In the genomic region with DNA sequence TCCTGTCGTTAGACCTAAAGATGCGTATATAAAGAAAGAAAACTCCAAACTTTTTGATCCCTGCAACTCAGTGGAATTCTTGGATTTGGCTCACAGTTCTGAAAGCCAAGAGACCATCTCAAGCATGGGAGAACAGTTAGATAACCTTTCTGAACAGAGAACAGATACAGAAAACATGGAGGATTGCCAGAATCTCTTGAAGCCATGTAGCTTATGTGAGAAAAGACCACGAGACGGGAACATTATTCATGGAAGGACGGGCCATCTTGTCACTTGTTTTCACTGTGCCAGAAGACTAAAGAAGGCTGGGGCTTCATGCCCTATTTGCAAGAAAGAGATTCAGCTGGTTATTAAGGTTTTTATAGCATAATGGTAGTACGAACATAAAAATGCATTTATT, we compare ENCODE assay signal across 27 cellular contexts.
"Had no signal": no experiment of that assay in that cellular context is flagged by ENCODE, and none has a peak within 500 bp of the region (broad histone marks: within the 10 kb centered on the region; RNA-seq: fewer than 3 reads in every experiment).

No MANE protein-coding gene starts in this region.

- H3K27ac Mint-ChIP-seq: activated T-cell treated with anti-CD3 and anti-CD28 coated beads, Interleukin-2, amount 50 U/mL, for 72 hours; dendritic cell treated with granulocyte-macrophage colony-stimulating factor and Interleukin-4, amounts not matched to agents 40 ng/mL and 50 ng/mL, for 4 days; progenitor cell of endocrine pancreas; stimulated activated memory B cell treated with anti-CD40 and anti-IgM and Interleukin-4, amounts not matched to agents 10 μg/mL and 1 μg/mL and 100 μg/mL, for 72 hours; T-helper 1 cell treated with Interleukin-12 subunit alpha and Interleukin-12 subunit beta and Interleukin-4 antibody, amounts not matched to agents 30 μg/mL and 1 μg/mL, for 36 hours had no signal

- ATAC-seq: activated T-cell treated with anti-CD3 and anti-CD28 coated beads, Interleukin-2, amount 50 U/mL, for 72 hours; foreskin keratinocyte; left lobe of liver; lower lobe of right lung; mucosa of descending colon; stimulated activated memory B cell treated with anti-CD40 and anti-IgM and Interleukin-4, amounts not matched to agents 10 μg/mL and 1 μg/mL and 100 μg/mL, for 72 hours had no signal

- H3K4me3 Mint-ChIP-seq: activated T-cell treated with anti-CD3 and anti-CD28 coated beads, Interleukin-2, amount 50 U/mL, for 72 hours; central memory CD8-positive, alpha-beta T cell; dendritic cell treated with granulocyte-macrophage colony-stimulating factor and Interleukin-4, amounts not matched to agents 40 ng/mL and 50 ng/mL, for 4 days; immature natural killer cell; stimulated activated memory B cell treated with anti-CD40 and anti-IgM and Interleukin-4, amounts not matched to agents 10 μg/mL and 1 μg/mL and 100 μg/mL, for 72 hours; T-helper 1 cell treated with Interleukin-12 subunit alpha and Interleukin-12 subunit beta and Interleukin-4 antibody, amounts not matched to agents 30 μg/mL and 1 μg/mL, for 36 hours had no signal

- H3K4me3 ChIP-seq: esophagus muscularis mucosa, heart left ventricle, lower lobe of right lung, mucosa of descending colon, ovary, sigmoid colon, stomach, tibial nerve had no signal

- H3K27ac ChIP-seq: esophagus muscularis mucosa, foreskin keratinocyte, lower lobe of right lung, ovary, sigmoid colon, stomach, tibial nerve, VCaP had no signal

- H3K27me3 Mint-ChIP-seq: central memory CD8-positive, alpha-beta T cell; dendritic cell treated with granulocyte-macrophage colony-stimulating factor and Interleukin-4, amounts not matched to agents 40 ng/mL and 50 ng/mL, for 4 days; progenitor cell of endocrine pancreas; stimulated activated memory B cell treated with anti-CD40 and anti-IgM and Interleukin-4, amounts not matched to agents 10 μg/mL and 1 μg/mL and 100 μg/mL, for 72 hours had no signal

- H3K9me3 ChIP-seq: esophagus muscularis mucosa, heart left ventricle, lower lobe of right lung, mucosa of descending colon, ovary, sigmoid colon, stomach, tibial nerve had no signal

- H3K27me3 ChIP-seq: esophagus muscularis mucosa, foreskin keratinocyte, heart left ventricle, ovary, sigmoid colon, stomach, tibial nerve had no signal

- H3K36me3 ChIP-seq: ovary had no signal

- H3K4me1 ChIP-seq: esophagus muscularis mucosa, lower lobe of right lung, tibial nerve had no signal

- DNase-seq: activated CD4-positive, alpha-beta T cell treated with anti-CD3 and anti-CD28 coated beads for 4 hours; activated CD4-positive, alpha-beta T cell treated with anti-CD3 and anti-CD28 coated beads, Interleukin-2, amount 50 U/mL, for 4 hours; activated naive CD4-positive, alpha-beta T cell treated with Interleukin-2 at 50 U/mL for 16 hours; activated T-cell treated with anti-CD3 and anti-CD28 coated beads for 4 hours; activated T-cell treated with anti-CD3 and anti-CD28 coated beads, Interleukin-2, amount 50 U/mL, for 72 hours; foreskin keratinocyte; heart left ventricle; hypothalamus; immature natural killer cell; kidney; lower lobe of right lung; mucosa of descending colon; ovary; sigmoid colon; small intestine; stimulated activated CD4-positive, alpha-beta T cell treated with anti-CD3 and anti-CD28 coated beads, Interleukin-4, amount 100 ng/mL, for 24 hours; stomach; T-helper 9 cell had no signal

- H3K9me3 Mint-ChIP-seq: activated T-cell treated with anti-CD3 and anti-CD28 coated beads, Interleukin-2, amount 50 U/mL, for 72 hours; central memory CD8-positive, alpha-beta T cell; dendritic cell treated with granulocyte-macrophage colony-stimulating factor and Interleukin-4, amounts not matched to agents 40 ng/mL and 50 ng/mL, for 4 days; immature natural killer cell; stimulated activated memory B cell treated with anti-CD40 and anti-IgM and Interleukin-4, amounts not matched to agents 10 μg/mL and 1 μg/mL and 100 μg/mL, for 72 hours; T-helper 1 cell treated with Interleukin-12 subunit alpha and Interleukin-12 subunit beta and Interleukin-4 antibody, amounts not matched to agents 30 μg/mL and 1 μg/mL, for 36 hours had no signal
